In genomic region chr2:142880275-142880674, GRCh38 we compare ENCODE assay signal across 11 cellular contexts. TPM values are rescaled to one million over a fixed set of nuclear protein-coding genes. Genes with fewer than 3 reads are reported as not detected.
DNase-seq lines count a peak whose midpoint lies in the region; ATAC-seq and TF ChIP-seq lines count a peak whose summit lies in the region.
"Had no signal": no experiment of that assay in that cellular context is flagged by ENCODE, and none has a peak within 500 bp of the region (broad histone marks: within the 10 kb centered on the region; RNA-seq: fewer than 3 reads in every experiment).

No MANE protein-coding gene starts in this region.

- no peak overlapping the region for H3K4me3 ChIP-seq in breast epithelium
- no peak overlapping the region for H3K4me3 ChIP-seq in fibroblast of lung (replicated peaks in 1 of 4; ENCODE audit: control extremely low read depth in 1 of 4, insufficient read depth in 1 of 4, low read depth in 3 of 4, low read length in 4 of 4)
- no peak overlapping the region for H3K4me3 ChIP-seq in Caco-2 (ENCODE audit: low read depth, low read length)
- no peak overlapping the region for H3K4me3 ChIP-seq in H7 (ENCODE audit: insufficient read depth, low read depth, low read length)
- H3K4me3 ChIP-seq: hepatocyte had no signal

- H3K27me3 ChIP-seq in breast epithelium (no peaks in the 10 kb centered on the region), fibroblast of lung (ENCODE audit: control insufficient read depth, insufficient read depth, low read length) (no peaks in the 10 kb centered on the region), Caco-2 (replicated peaks; ENCODE audit: control insufficient read depth, insufficient read depth, low read length) (no peaks in the 10 kb centered on the region), H7 (ENCODE audit: control insufficient read depth, insufficient read depth, low read length) (no peaks in the 10 kb centered on the region)
- H3K27me3 ChIP-seq: hepatocyte had no signal

- H3K27ac ChIP-seq in breast epithelium: no peak overlapping the region
- no peak overlapping the region for H3K27ac ChIP-seq in fibroblast of lung (ENCODE audit: insufficient read depth, low read length)
- H3K27ac ChIP-seq: hepatocyte had no signal

- DNase-seq in MCF 10A (ENCODE audit: unreplicated experiment): peak; percentile 69
- no peak for DNase-seq in breast epithelium (ENCODE audit: low spot score in 2 of 2)
- peak; percentile 33 for DNase-seq in OCI-M1 (lab: John Stamatoyannopoulos, UW)
- DNase-seq in fibroblast of lung (ENCODE audit: low read depth in 2 of 2): peak; percentile 52 to 86
- DNase-seq in stimulated activated naive B cell treated with anti-CD40 and anti-IgM and Interleukin-4, amounts not matched to agents 10 μg/mL and 1 μg/mL and 100 μg/mL, for 72 hours: no peak
- DNase-seq in Caco-2: no peak
- DNase-seq in H7: no peak
- DNase-seq: GF-D8, NCI-H524 had no signal

- H3K27me3 Mint-ChIP-seq in MCF 10A (ENCODE audit: insufficient read depth, unreplicated experiment) (no peaks in the 10 kb centered on the region), Caco-2 (ENCODE audit: insufficient read depth, unreplicated experiment) (no peaks in the 10 kb centered on the region)
- H3K27me3 Mint-ChIP-seq in stimulated activated naive B cell treated with anti-CD40 and anti-IgM and Interleukin-4, amounts not matched to agents 10 μg/mL and 1 μg/mL and 100 μg/mL, for 72 hours: no peaks in the 10 kb centered on the region

- CTCF ChIA-PET in MCF 10A (lab: Yijun Ruan, JAX) (interaction anchor here (0.5 to 2.5 kb wide), 10 partner anchors 12 to 199 kb away, joined by 3 to 12 read pairs (median 4); no protein-coding TSS in a partner anchor), Caco-2 (lab: Charles Lee) (no interaction called here)

- no peaks in the 10 kb centered on the region for H4K20me1 ChIP-seq in fibroblast of lung (ENCODE audit: control insufficient read depth, extremely low read depth, insufficient read depth, low read length)

- H3K36me3 ChIP-seq in breast epithelium: no peaks in the 10 kb centered on the region
- H3K36me3 ChIP-seq in fibroblast of lung (ENCODE audit: control insufficient read depth, insufficient read depth, low read length): no peaks in the 10 kb centered on the region
- H3K36me3 ChIP-seq in Caco-2 (ENCODE audit: control insufficient read depth, insufficient read depth, low read length): no peaks in the 10 kb centered on the region
- no peaks in the 10 kb centered on the region for H3K36me3 ChIP-seq in H7 (replicated peaks; ENCODE audit: control insufficient read depth, insufficient read depth, low read length)

- no peak for TF ChIP-seq CTCF in MCF 10A (IDR thresholded peaks at IDR 0.05; ENCODE audit: unreplicated experiment)
- no peak for TF ChIP-seq CTCF in breast epithelium (IDR thresholded peaks at IDR 0.05)
- no peak for TF ChIP-seq CTCF in fibroblast of lung (conservative IDR thresholded peaks at IDR 0.05 in 1 of 2, IDR thresholded peaks at IDR 0.05 in 1 of 2; ENCODE audit: low read depth in 1 of 2, low read length in 2 of 2)
- TF ChIP-seq CTCF in Caco-2 (IDR thresholded peaks at IDR 0.05; ENCODE audit: insufficient read depth in 1 of 2, low read depth in 1 of 2, low read length in 1 of 2, severe bottlenecking in 1 of 2, unreplicated experiment in 1 of 2): no peak

- peak overlapping the region; percentile 93 for H3K4me3 Mint-ChIP-seq in MCF 10A (ENCODE audit: unreplicated experiment)
- H3K4me3 Mint-ChIP-seq in stimulated activated naive B cell treated with anti-CD40 and anti-IgM and Interleukin-4, amounts not matched to agents 10 μg/mL and 1 μg/mL and 100 μg/mL, for 72 hours: peak overlapping the region; percentile 83 to 91
- H3K4me3 Mint-ChIP-seq in Caco-2 (ENCODE audit: unreplicated experiment): no peak overlapping the region

- H3K9me3 ChIP-seq in breast epithelium (no peaks in the 10 kb centered on the region), fibroblast of lung (ENCODE audit: control insufficient read depth, insufficient read depth, low read depth, low read length) (no peaks in the 10 kb centered on the region), Caco-2 (peaks cover 4% of the 10 kb centered on the region; the same call in 1 of the 2 replicates)

- H3K4me2 ChIP-seq in fibroblast of lung (ENCODE audit: extremely low read depth, insufficient read depth, low read length): no peak overlapping the region
- H3K4me2 ChIP-seq: hepatocyte had no signal

- ATAC-seq in stimulated activated naive B cell treated with anti-CD40 and anti-IgM and Interleukin-4, amounts not matched to agents 10 μg/mL and 1 μg/mL and 100 μg/mL, for 72 hours (replicated peaks): peak; percentile 45 to 48
- ATAC-seq in HG02870 (IDR thresholded peaks at IDR 0.05; ENCODE audit: unreplicated experiment): no peak

- H3K36me3 Mint-ChIP-seq in MCF 10A (ENCODE audit: insufficient read depth, unreplicated experiment): peaks cover 65% of the 10 kb centered on the region
- H3K36me3 Mint-ChIP-seq in stimulated activated naive B cell treated with anti-CD40 and anti-IgM and Interleukin-4, amounts not matched to agents 10 μg/mL and 1 μg/mL and 100 μg/mL, for 72 hours: peaks cover 27 to 44% of the 10 kb centered on the region in 2 donors
- H3K36me3 Mint-ChIP-seq in Caco-2 (ENCODE audit: insufficient read depth, unreplicated experiment): no peaks in the 10 kb centered on the region

- POLR2A ChIA-PET in MCF 10A (lab: Yijun Ruan, JAX) (interaction anchor here (0.5 to 3.7 kb wide), 14 partner anchors 10 to 197 kb away, joined by 3 to 51 read pairs (median 4); no protein-coding TSS in a partner anchor), Caco-2 (lab: Charles Lee) (no interaction called here)

- H3K9ac ChIP-seq in fibroblast of lung (ENCODE audit: insufficient read depth, low read length): no peak overlapping the region

- H3K4me1 ChIP-seq in breast epithelium (no peaks in the 10 kb centered on the region), fibroblast of lung (ENCODE audit: control insufficient read depth, extremely low read depth, insufficient read depth, low read length) (no peaks in the 10 kb centered on the region), Caco-2 (peaks cover 28% of the 10 kb centered on the region)

- H3K9me3 Mint-ChIP-seq in MCF 10A (ENCODE audit: unreplicated experiment) (no peaks in the 10 kb centered on the region), Caco-2 (ENCODE audit: unreplicated experiment) (no peaks in the 10 kb centered on the region)
- peaks cover 5 to 11% of the 10 kb centered on the region in 2 donors for H3K9me3 Mint-ChIP-seq in stimulated activated naive B cell treated with anti-CD40 and anti-IgM and Interleukin-4, amounts not matched to agents 10 μg/mL and 1 μg/mL and 100 μg/mL, for 72 hours

- no peaks in the 10 kb centered on the region for H3K79me2 ChIP-seq in fibroblast of lung (ENCODE audit: control insufficient read depth, insufficient read depth, low read length)
- H3K79me2 ChIP-seq: hepatocyte had no signal

- intact Hi-C loops in MCF 10A (cut with micrococcal nuclease): no loop called here
- intact Hi-C loops in breast epithelium (cut with DNase I; ENCODE audit: low total_unique reads): no loop called here
- intact Hi-C loops in Caco-2 (cut with micrococcal nuclease; ENCODE audit: unreplicated experiment): no loop called here

- no peak for TF ChIP-seq POLR2A in breast epithelium (IDR thresholded peaks at IDR 0.05)

- peak overlapping the region; percentile 97 for H3K27ac Mint-ChIP-seq in MCF 10A (ENCODE audit: low read depth, unreplicated experiment)
- H3K27ac Mint-ChIP-seq in stimulated activated naive B cell treated with anti-CD40 and anti-IgM and Interleukin-4, amounts not matched to agents 10 μg/mL and 1 μg/mL and 100 μg/mL, for 72 hours: peak overlapping the region; percentile 15
- no peak overlapping the region for H3K27ac Mint-ChIP-seq in Caco-2 (ENCODE audit: unreplicated experiment)

- BruUV-seq in MCF 10A (replicated peaks; lab: Mats Ljungman, UMichigan): no TSS peak
- no TSS peak for BruUV-seq in Caco-2 (replicated peaks; lab: Mats Ljungman, UMichigan)

- H2AFZ ChIP-seq in fibroblast of lung (ENCODE audit: low read length): no peak overlapping the region
- H2AFZ ChIP-seq: hepatocyte had no signal

- H3K4me1 Mint-ChIP-seq in MCF 10A (ENCODE audit: insufficient read depth, unreplicated experiment) (peaks cover 37% of the 10 kb centered on the region), Caco-2 (ENCODE audit: low read depth, unreplicated experiment) (peaks cover 26% of the 10 kb centered on the region)
- H3K4me1 Mint-ChIP-seq in stimulated activated naive B cell treated with anti-CD40 and anti-IgM and Interleukin-4, amounts not matched to agents 10 μg/mL and 1 μg/mL and 100 μg/mL, for 72 hours: peaks cover 33 to 59% of the 10 kb centered on the region in 2 donors

RNA-seq across cellular contexts. Expression of gene KYNU, which starts 2.8 kb away (rescaled TPM):
- total RNA-seq in MCF 10A (2022) (143 and 160 TPM in 2 replicates), breast epithelium (10 to 100 TPM in 2 of 3 donors, 1 to 10 TPM in 1; 6.9 to 13.1 (median 11.7) TPM), fibroblast of lung (1.5 and 4.6 TPM in 2 replicates), Caco-2 (2022) (4.3 and 5.2 TPM in 2 replicates)
- 0.26 and 1.7 TPM in 2 replicates for polyA plus RNA-seq in fibroblast of lung
- 0.23 and 1.5 TPM in 2 replicates for polyA plus RNA-seq in fibroblast of lung (2012)
- 3.3 TPM in 1 of 2 replicates, not detected in the other for polyA minus RNA-seq in fibroblast of lung (ENCODE audit: low replicate concordance)
- total RNA-seq in H7 (2014; rRNA removed; shearing (Covaris generic)): 0.31 and 1.9 TPM in 2 replicates

Comparison
In these comparisons a context has a peak if more than half of its experiments do, and no peak if none do; other contexts are left out.
1. DNase-seq: peak in MCF 10A (single experiment), OCI-M1 (single experiment) and fibroblast of lung (2 of 2); none in breast epithelium (0 of 2), stimulated activated naive B cell treated with anti-CD40 and anti-IgM and Interleukin-4, amounts not matched to agents 10 μg/mL and 1 μg/mL and 100 μg/mL, for 72 hours (single experiment), Caco-2 (0 of 2) and H7 (single experiment).
2. RNA of gene KYNU, which starts 2.8 kb away (total RNA-seq): 143 to 160 TPM in MCF 10A; 6.9 to 13.1 TPM in breast epithelium, 1.5 to 4.6 TPM in fibroblast of lung, 4.3 to 5.2 TPM in Caco-2 and 0.31 to 1.9 TPM in H7; every median in the first group is over 10 times any median in the second.